In the genomic region with DNA sequence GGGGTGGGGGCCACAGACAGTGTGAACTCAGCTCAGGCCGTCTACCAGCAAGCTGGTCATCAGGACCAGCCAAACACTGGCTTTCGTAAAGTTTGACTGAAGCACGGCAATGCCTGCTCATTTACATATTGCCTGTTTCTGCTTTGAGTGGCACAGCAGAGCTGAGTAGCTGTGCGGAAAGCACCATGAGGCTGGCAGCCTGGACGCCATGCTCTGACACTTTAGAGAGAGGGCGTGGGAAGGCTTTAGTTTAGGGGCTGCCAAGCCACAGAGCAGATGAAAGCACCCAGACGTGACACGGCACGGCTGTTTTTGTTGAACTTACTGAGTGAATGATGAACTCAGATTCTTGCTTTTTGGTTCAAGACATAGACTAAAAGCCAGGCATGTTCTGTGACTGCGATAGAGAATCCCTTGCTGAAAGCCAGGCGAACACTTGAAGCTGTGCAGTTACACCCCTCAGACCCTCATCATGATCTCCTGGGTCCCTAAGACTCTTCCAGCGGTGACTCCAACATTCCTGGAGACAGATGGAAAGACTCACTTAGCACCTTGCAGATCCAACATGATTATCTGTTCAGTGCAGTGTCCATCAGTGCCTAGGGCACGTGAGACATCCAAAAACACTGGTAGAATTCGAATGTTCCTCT, we compare ENCODE assay signal across 9 cellular contexts.
DNase-seq lines count a peak whose midpoint lies in the region; ATAC-seq and TF ChIP-seq lines count a peak whose summit lies in the region.
"Had no signal": no experiment of that assay in that cellular context is flagged by ENCODE, and none has a peak within 500 bp of the region (broad histone marks: within the 10 kb centered on the region; RNA-seq: fewer than 3 reads in every experiment).

No MANE protein-coding gene starts in this region.

- no peak overlapping the region for H3K4me3 Mint-ChIP-seq in activated CD4-positive, alpha-beta T cell treated with anti-CD3 and anti-CD28 coated beads, Interleukin-2, amount 10 ng/mL, durations not matched to agents 24 days and 14 days
- no peak overlapping the region for H3K4me3 Mint-ChIP-seq in activated T-cell treated with anti-CD3 and anti-CD28 coated beads, Interleukin-2, amount 50 U/mL, for 4 hours
- H3K4me3 Mint-ChIP-seq in nephron: peak overlapping the region in 1 of 3 experiments; percentile 41
- H3K4me3 Mint-ChIP-seq: T-helper 1 cell treated with Interleukin-12 subunit alpha and Interleukin-12 subunit beta and Interleukin-4 antibody, amounts not matched to agents 30 μg/mL and 1 μg/mL, for 36 hours had no signal

- H3K36me3 Mint-ChIP-seq in activated CD4-positive, alpha-beta T cell treated with anti-CD3 and anti-CD28 coated beads, Interleukin-2, amount 10 ng/mL, durations not matched to agents 24 days and 14 days (ENCODE audit: low read depth): peaks cover 3% of the 10 kb centered on the region
- peaks cover 4% of the 10 kb centered on the region for H3K36me3 Mint-ChIP-seq in activated T-cell treated with anti-CD3 and anti-CD28 coated beads, Interleukin-2, amount 50 U/mL, for 4 hours (ENCODE audit: insufficient read depth)
- H3K36me3 Mint-ChIP-seq in nephron (ENCODE audit: low read depth): peaks cover 34% of the 10 kb centered on the region

- peak; percentile 98 for ATAC-seq in HG02798 (IDR thresholded peaks at IDR 0.05; ENCODE audit: poor library complexity, unreplicated experiment)
- ATAC-seq in activated T-cell treated with anti-CD3 and anti-CD28 coated beads, Interleukin-2, amount 50 U/mL, for 4 hours: peak; percentile 92 to 95
- ATAC-seq in omental fat pad (ENCODE audit: low FRiP score): no peak

- H3K27me3 Mint-ChIP-seq in activated CD4-positive, alpha-beta T cell treated with anti-CD3 and anti-CD28 coated beads, Interleukin-2, amount 10 ng/mL, durations not matched to agents 24 days and 14 days: no peaks in the 10 kb centered on the region
- no peaks in the 10 kb centered on the region for H3K27me3 Mint-ChIP-seq in activated T-cell treated with anti-CD3 and anti-CD28 coated beads, Interleukin-2, amount 50 U/mL, for 4 hours (ENCODE audit: low read depth)
- H3K27me3 Mint-ChIP-seq in nephron (ENCODE audit: low read depth): no peaks in the 10 kb centered on the region

- TF ChIP-seq CTCF in nephron (IDR thresholded peaks at IDR 0.05; ENCODE audit: unreplicated experiment in 3 of 3) (no peak), omental fat pad (IDR thresholded peaks at IDR 0.05) (no peak)

- H3K9me3 Mint-ChIP-seq in activated CD4-positive, alpha-beta T cell treated with anti-CD3 and anti-CD28 coated beads, Interleukin-2, amount 10 ng/mL, durations not matched to agents 24 days and 14 days: no peaks in the 10 kb centered on the region
- no peaks in the 10 kb centered on the region for H3K9me3 Mint-ChIP-seq in activated T-cell treated with anti-CD3 and anti-CD28 coated beads, Interleukin-2, amount 50 U/mL, for 4 hours
- no peaks in the 10 kb centered on the region for H3K9me3 Mint-ChIP-seq in nephron

- intact Hi-C loops in activated CD4-positive, alpha-beta T cell treated with anti-CD3 and anti-CD28 coated beads, Interleukin-2, amount 10 ng/mL, durations not matched to agents 24 days and 14 days (cut with micrococcal nuclease): no loop called here
- intact Hi-C loops in posterior vena cava (cut with DNase I): no loop called here

- peak; percentile 15 for DNase-seq in activated CD4-positive, alpha-beta T cell treated with anti-CD3 and anti-CD28 coated beads for 48 hours
- no peak for DNase-seq in activated CD4-positive, alpha-beta T cell treated with anti-CD3 and anti-CD28 coated beads, Interleukin-2, amount 10 ng/mL, durations not matched to agents 24 days and 14 days
- DNase-seq in activated T-cell treated with anti-CD3 and anti-CD28 coated beads, Interleukin-2, amount 50 U/mL, for 4 hours: peak; percentile 24
- no peak for DNase-seq in omental fat pad (ENCODE audit: low spot score)
- DNase-seq in retina: no peak
- no peak for DNase-seq in posterior vena cava (ENCODE audit: low spot score)

- H3K4me1 Mint-ChIP-seq in activated CD4-positive, alpha-beta T cell treated with anti-CD3 and anti-CD28 coated beads, Interleukin-2, amount 10 ng/mL, durations not matched to agents 24 days and 14 days: peaks cover 5% of the 10 kb centered on the region
- peaks cover 27% of the 10 kb centered on the region for H3K4me1 Mint-ChIP-seq in activated T-cell treated with anti-CD3 and anti-CD28 coated beads, Interleukin-2, amount 50 U/mL, for 4 hours (ENCODE audit: low read depth)
- H3K4me1 Mint-ChIP-seq in nephron: peaks cover 32% of the 10 kb centered on the region

- no peak overlapping the region for H3K27ac Mint-ChIP-seq in activated CD4-positive, alpha-beta T cell treated with anti-CD3 and anti-CD28 coated beads, Interleukin-2, amount 10 ng/mL, durations not matched to agents 24 days and 14 days
- H3K27ac Mint-ChIP-seq in nephron: peak overlapping the region; percentile 85 to 90 (median 86)
- H3K27ac Mint-ChIP-seq: T-helper 1 cell treated with Interleukin-12 subunit alpha and Interleukin-12 subunit beta and Interleukin-4 antibody, amounts not matched to agents 30 μg/mL and 1 μg/mL, for 36 hours had no signal

Comparison
In these comparisons a context has a peak if more than half of its experiments do, and no peak if none do; other contexts are left out.
1. DNase-seq: peak in activated CD4-positive, alpha-beta T cell treated with anti-CD3 and anti-CD28 coated beads for 48 hours (single experiment) and activated T-cell treated with anti-CD3 and anti-CD28 coated beads, Interleukin-2, amount 50 U/mL, for 4 hours (single experiment); none in activated CD4-positive, alpha-beta T cell treated with anti-CD3 and anti-CD28 coated beads, Interleukin-2, amount 10 ng/mL, durations not matched to agents 24 days and 14 days (single experiment), omental fat pad (single experiment), retina (single experiment) and posterior vena cava (single experiment).